8 cellular contexts compared by ENCODE assay signal in genomic region chrX:69503835-69504625, GRCh38. TPM values are rescaled to one million over a fixed set of nuclear protein-coding genes. Genes with fewer than 3 reads are reported as not detected.
A peak's percentile ranks its signal among the peaks of the same experiment; 100 is the strongest.
DNase-seq lines count a peak whose midpoint lies in the region; ATAC-seq and TF ChIP-seq lines count a peak whose summit lies in the region.

NALF2 (plus strand) TSS chrX:69504326; CDS start chrX:69505283, 957 bp downstream.

- peak; percentile 56 for DNase-seq in DMS79 treated with DMSO at 0.1 percent for 48 hours (lab: John Stamatoyannopoulos, UW)
- DNase-seq in M059J (ENCODE audit: low read depth): peak; percentile 55
- peak in 14 of 34 experiments; percentile 0 to 19 (median 8) for DNase-seq in T-cell
- no peak for DNase-seq in SIG-M5 treated with dmso at 0.1 percent for 504 hours (lab: John Stamatoyannopoulos, UW; ENCODE audit: unreplicated experiment)

- no peaks in the 10 kb centered on the region for H3K36me3 ChIP-seq in duodenal mucosa (ENCODE audit: control insufficient read depth in 1 of 2, insufficient read depth in 2 of 2, low read length in 2 of 2)
- H3K36me3 ChIP-seq in liver (ENCODE audit: control insufficient read depth in 4 of 4, insufficient read depth in 3 of 4, low read depth in 1 of 4, low read length in 3 of 4): no peaks in the 10 kb centered on the region

- POLR2A ChIA-PET in T-cell (lab: Charles Lee): no interaction called here

- H3K4me1 ChIP-seq in duodenal mucosa (ENCODE audit: control insufficient read depth in 1 of 2, insufficient read depth in 2 of 2, low read length in 2 of 2) (no peaks in the 10 kb centered on the region), liver (ENCODE audit: control insufficient read depth in 4 of 4, insufficient read depth in 4 of 4, low read length in 3 of 4) (peaks cover 0 to 20% (median 8%) of the 10 kb centered on the region in 4 donors)

- peaks cover 0 to 9% (median 2%) of the 10 kb centered on the region in 3 donors for H3K4me1 Mint-ChIP-seq in T-cell
- H3K4me1 Mint-ChIP-seq in stimulated activated memory B cell treated with anti-CD40 and anti-IgM and Interleukin-4, amounts not matched to agents 10 μg/mL and 1 μg/mL and 100 μg/mL, for 72 hours: peaks cover 5% of the 10 kb centered on the region

- no peaks in the 10 kb centered on the region for H3K36me3 Mint-ChIP-seq in T-cell
- H3K36me3 Mint-ChIP-seq in stimulated activated memory B cell treated with anti-CD40 and anti-IgM and Interleukin-4, amounts not matched to agents 10 μg/mL and 1 μg/mL and 100 μg/mL, for 72 hours: no peaks in the 10 kb centered on the region

- no peak for TF ChIP-seq CTCF in liver (IDR thresholded peaks at IDR 0.05; ENCODE audit: low read depth, low read length, missing input control)

- H3K9ac ChIP-seq in duodenal mucosa (ENCODE audit: low read depth in 1 of 2, low read length in 2 of 2): no peak within 1 kb of the TSS
- H3K9ac ChIP-seq in liver (ENCODE audit: low read depth in 1 of 2, low read length in 2 of 2): no peak within 1 kb of the TSS

- no peaks in the 10 kb centered on the region for H3K9me3 ChIP-seq in duodenal mucosa (ENCODE audit: control insufficient read depth in 1 of 2, low read length in 2 of 2)
- H3K9me3 ChIP-seq in liver (ENCODE audit: control insufficient read depth in 4 of 4, low read length in 3 of 4): peaks cover 0 to 5% (median 0%) of the 10 kb centered on the region in 4 donors

- H3K27me3 ChIP-seq in duodenal mucosa (ENCODE audit: control insufficient read depth in 1 of 2, insufficient read depth in 2 of 2, low read length in 2 of 2): peaks cover 0 to 8% of the 10 kb centered on the region in 2 donors
- no peaks in the 10 kb centered on the region for H3K27me3 ChIP-seq in liver (ENCODE audit: control insufficient read depth in 4 of 4, insufficient read depth in 4 of 4, low read length in 3 of 4)

- ATAC-seq in T-cell (replicated peaks in 1 of 4) (peak; percentile 41 to 66 (median 58)), HG03342 (IDR thresholded peaks at IDR 0.05; ENCODE audit: unreplicated experiment) (no peak)
- ATAC-seq in stimulated activated memory B cell treated with anti-CD40 and anti-IgM and Interleukin-4, amounts not matched to agents 10 μg/mL and 1 μg/mL and 100 μg/mL, for 72 hours: peak; percentile 58

- H3K4me3 ChIP-seq in duodenal mucosa (ENCODE audit: low read depth in 1 of 2, low read length in 2 of 2) (peak within 1 kb of the TSS; percentile 50), liver (ENCODE audit: low read depth in 1 of 3, low read length in 3 of 3) (peak within 1 kb of the TSS; percentile 46 to 58 (median 49))

- peak within 1 kb of the TSS; percentile 61 to 75 (median 72) for H3K4me3 Mint-ChIP-seq in T-cell
- peak within 1 kb of the TSS; percentile 72 for H3K4me3 Mint-ChIP-seq in stimulated activated memory B cell treated with anti-CD40 and anti-IgM and Interleukin-4, amounts not matched to agents 10 μg/mL and 1 μg/mL and 100 μg/mL, for 72 hours

- H3K27ac ChIP-seq in duodenal mucosa (ENCODE audit: low read depth, low read length) (no peak within 1 kb of the TSS), liver (ENCODE audit: low read depth in 1 of 2, low read length in 2 of 2) (no peak within 1 kb of the TSS)

- peaks cover 20 to 25% of the 10 kb centered on the region in 2 donors for H3K27me3 Mint-ChIP-seq in T-cell
- peaks cover 32% of the 10 kb centered on the region for H3K27me3 Mint-ChIP-seq in stimulated activated memory B cell treated with anti-CD40 and anti-IgM and Interleukin-4, amounts not matched to agents 10 μg/mL and 1 μg/mL and 100 μg/mL, for 72 hours

- no peak within 1 kb of the TSS for H3K27ac Mint-ChIP-seq in T-cell
- no peak within 1 kb of the TSS for H3K27ac Mint-ChIP-seq in stimulated activated memory B cell treated with anti-CD40 and anti-IgM and Interleukin-4, amounts not matched to agents 10 μg/mL and 1 μg/mL and 100 μg/mL, for 72 hours

- H3K9me3 Mint-ChIP-seq in T-cell: no peaks in the 10 kb centered on the region
- H3K9me3 Mint-ChIP-seq in stimulated activated memory B cell treated with anti-CD40 and anti-IgM and Interleukin-4, amounts not matched to agents 10 μg/mL and 1 μg/mL and 100 μg/mL, for 72 hours: no peaks in the 10 kb centered on the region

- CTCF ChIA-PET in T-cell (lab: Charles Lee): no interaction called here

- WGBS in liver: 1% methylated on average over 64 of the region's 64 CpGs

- no peak for TF ChIP-seq RAD21 in liver (IDR thresholded peaks at IDR 0.05)

TF ChIP-seq in liver, 16 proteins besides CTCF, POLR2A, EP300 and RAD21:
- no peak for TF ChIP-seq JUND (IDR thresholded peaks at IDR 0.05)
- TF ChIP-seq, protein P1, sequence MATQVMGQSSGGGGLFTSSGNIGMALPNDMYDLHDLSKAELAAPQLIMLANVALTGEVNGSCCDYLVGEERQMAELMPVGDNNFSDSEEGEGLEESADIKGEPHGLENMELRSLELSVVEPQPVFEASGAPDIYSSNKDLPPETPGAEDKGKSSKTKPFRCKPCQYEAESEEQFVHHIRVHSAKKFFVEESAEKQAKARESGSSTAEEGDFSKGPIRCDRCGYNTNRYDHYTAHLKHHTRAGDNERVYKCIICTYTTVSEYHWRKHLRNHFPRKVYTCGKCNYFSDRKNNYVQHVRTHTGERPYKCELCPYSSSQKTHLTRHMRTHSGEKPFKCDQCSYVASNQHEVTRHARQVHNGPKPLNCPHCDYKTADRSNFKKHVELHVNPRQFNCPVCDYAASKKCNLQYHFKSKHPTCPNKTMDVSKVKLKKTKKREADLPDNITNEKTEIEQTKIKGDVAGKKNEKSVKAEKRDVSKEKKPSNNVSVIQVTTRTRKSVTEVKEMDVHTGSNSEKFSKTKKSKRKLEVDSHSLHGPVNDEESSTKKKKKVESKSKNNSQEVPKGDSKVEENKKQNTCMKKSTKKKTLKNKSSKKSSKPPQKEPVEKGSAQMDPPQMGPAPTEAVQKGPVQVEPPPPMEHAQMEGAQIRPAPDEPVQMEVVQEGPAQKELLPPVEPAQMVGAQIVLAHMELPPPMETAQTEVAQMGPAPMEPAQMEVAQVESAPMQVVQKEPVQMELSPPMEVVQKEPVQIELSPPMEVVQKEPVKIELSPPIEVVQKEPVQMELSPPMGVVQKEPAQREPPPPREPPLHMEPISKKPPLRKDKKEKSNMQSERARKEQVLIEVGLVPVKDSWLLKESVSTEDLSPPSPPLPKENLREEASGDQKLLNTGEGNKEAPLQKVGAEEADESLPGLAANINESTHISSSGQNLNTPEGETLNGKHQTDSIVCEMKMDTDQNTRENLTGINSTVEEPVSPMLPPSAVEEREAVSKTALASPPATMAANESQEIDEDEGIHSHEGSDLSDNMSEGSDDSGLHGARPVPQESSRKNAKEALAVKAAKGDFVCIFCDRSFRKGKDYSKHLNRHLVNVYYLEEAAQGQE (IDR thresholded peaks at IDR 0.05): peak; percentile 98

RNA-seq across cellular contexts. Expression of gene NALF2, which starts in this region (rescaled TPM):
- total RNA-seq in M059J (2014; rRNA removed; shearing (Covaris generic)): not detected in 2 replicates
- total RNA-seq in T-cell (under 1 TPM; 0.13 to 0.23 (median 0.16) TPM), liver (under 1 TPM in 1 of 2 donors, not detected in 1; 0.08 TPM)
- polyA plus RNA-seq in liver: under 1 TPM in 1 of 2 donors, not detected in 1; 0.18 TPM

Comparison
In these comparisons a context has a peak if more than half of its experiments do, and no peak if none do; other contexts are left out.
1. Peak in DNase-seq in M059J; RNA of the gene not detected or under 1 TPM.
2. Peak in ATAC-seq in T-cell; RNA of the gene not detected or under 1 TPM.